1 cellular context compared by ENCODE assay signal in the genomic region with DNA sequence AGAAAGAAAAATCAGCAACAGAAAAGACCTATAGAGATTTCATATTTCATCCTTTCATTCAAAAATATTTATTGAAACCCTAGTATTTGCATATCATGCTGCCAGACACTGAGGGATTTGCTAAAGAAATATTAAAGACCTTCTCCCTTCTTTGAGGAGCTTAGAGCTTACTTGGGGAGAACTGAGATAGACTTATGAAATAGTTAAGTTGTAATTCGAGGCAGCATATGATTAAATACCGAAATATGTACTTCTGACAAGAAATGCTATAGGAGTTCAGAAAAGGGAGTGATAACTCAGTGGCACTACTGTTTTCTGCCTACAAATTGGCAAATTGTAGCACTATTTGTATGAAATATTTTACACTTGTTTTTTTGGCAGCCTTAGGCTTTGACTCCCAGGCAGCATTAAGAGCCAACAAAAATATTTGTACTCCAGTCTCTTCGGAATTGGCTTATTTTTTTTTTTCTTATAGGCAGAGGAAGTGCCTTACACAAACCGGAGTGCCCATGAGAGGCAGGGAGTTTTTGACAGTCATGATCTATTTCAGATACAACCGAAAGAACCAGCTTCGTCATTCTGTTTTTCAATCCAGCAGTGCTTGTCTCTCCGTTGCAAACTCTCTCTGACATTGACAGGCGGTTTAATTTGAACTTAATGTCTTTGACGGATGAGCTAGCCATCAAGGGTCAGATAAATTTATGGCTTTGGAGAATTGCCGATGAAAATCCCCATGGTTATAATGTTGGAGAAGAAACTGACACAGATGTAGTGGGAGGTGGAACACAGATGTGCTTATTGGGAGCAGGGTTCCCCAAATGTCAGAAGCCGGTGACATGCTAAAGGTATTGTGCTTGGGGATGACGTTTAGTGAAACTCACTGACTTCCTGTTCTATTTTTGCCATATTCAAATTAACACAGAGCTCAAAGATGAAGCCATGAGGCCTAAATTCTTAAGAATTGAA.
TF ChIP-seq lines count a peak whose summit lies in the region.

No MANE protein-coding gene starts in this region.

TF ChIP-seq in K562, 482 proteins besides CTCF, POLR2A, EP300 and RAD21 (continued from another document):
- TF ChIP-seq, protein P1, sequence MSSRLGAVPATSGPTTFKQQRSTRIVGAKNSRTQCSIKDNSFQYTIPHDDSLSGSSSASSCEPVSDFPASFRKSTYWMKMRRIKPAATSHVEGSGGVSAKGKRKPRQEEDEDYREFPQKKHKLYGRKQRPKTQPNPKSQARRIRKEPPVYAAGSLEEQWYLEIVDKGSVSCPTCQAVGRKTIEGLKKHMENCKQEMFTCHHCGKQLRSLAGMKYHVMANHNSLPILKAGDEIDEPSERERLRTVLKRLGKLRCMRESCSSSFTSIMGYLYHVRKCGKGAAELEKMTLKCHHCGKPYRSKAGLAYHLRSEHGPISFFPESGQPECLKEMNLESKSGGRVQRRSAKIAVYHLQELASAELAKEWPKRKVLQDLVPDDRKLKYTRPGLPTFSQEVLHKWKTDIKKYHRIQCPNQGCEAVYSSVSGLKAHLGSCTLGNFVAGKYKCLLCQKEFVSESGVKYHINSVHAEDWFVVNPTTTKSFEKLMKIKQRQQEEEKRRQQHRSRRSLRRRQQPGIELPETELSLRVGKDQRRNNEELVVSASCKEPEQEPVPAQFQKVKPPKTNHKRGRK (tag; IDR thresholded peaks at IDR 0.05), result no peak
- TF ChIP-seq XRCC3 (IDR thresholded peaks at IDR 0.05) (no peak), ESRRA (IDR thresholded peaks at IDR 0.05; ENCODE audit: borderline replicate concordance, low read depth) (0 out of 2 replicates have a peak, but pooled peaks have one; percentile 54), MAFG (tag; conservative IDR thresholded peaks at IDR 0.05) (peak; percentile 95)
- TF ChIP-seq, protein P2, sequence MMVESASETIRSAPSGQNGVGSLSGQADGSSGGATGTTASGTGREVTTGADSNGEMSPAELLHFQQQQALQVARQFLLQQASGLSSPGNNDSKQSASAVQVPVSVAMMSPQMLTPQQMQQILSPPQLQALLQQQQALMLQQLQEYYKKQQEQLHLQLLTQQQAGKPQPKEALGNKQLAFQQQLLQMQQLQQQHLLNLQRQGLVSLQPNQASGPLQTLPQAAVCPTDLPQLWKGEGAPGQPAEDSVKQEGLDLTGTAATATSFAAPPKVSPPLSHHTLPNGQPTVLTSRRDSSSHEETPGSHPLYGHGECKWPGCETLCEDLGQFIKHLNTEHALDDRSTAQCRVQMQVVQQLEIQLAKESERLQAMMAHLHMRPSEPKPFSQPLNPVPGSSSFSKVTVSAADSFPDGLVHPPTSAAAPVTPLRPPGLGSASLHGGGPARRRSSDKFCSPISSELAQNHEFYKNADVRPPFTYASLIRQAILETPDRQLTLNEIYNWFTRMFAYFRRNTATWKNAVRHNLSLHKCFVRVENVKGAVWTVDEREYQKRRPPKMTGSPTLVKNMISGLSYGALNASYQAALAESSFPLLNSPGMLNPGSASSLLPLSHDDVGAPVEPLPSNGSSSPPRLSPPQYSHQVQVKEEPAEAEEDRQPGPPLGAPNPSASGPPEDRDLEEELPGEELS (CRISPR knock-in tag; IDR thresholded peaks at IDR 0.05; ENCODE audit: borderline replicate concordance), result no peak
